7 cellular contexts compared by ENCODE assay signal in the genomic region with DNA sequence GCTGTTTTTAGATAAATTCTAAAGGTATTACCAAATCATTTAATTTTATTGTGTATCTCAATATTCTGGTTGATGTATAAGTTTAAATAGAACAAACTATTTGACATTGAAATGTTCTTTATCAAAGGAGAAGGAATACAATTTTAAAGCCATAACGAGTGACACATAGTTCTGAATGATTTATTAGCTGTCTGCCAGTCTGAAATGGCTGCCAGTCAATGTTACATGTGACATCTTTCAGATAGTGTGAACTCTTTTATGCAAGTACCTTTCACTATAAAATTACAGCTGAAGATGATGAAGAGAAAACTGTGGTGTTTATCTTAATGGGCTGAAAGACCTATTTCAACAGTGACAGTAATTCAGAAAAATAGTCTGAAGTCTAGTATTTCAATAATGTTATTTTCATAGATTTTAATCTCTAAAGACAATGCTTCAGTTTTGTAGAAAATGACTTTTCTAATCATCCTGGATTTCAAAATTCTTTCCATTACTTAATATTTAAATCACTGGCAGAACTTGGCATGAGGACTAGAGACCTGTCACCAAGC.
DNase-seq lines count a peak whose midpoint lies in the region; ATAC-seq, FAIRE-seq and TF ChIP-seq lines count a peak whose summit lies in the region.
"Not testable (repeated sequence)": the region's sequence is repeated elsewhere in the genome, so short reads cannot be mapped to it uniquely, and the experiment has no call there.

No MANE protein-coding gene starts in this region.

- H3K9me2 ChIP-seq in Karpas-422 (replicated peaks; ENCODE audit: insufficient read depth, low read length), result not testable (repeated sequence)

- not testable (repeated sequence) for H4K20me1 ChIP-seq in Karpas-422 (ENCODE audit: insufficient read depth, low read depth, low read length); K562 (replicated peaks; ENCODE audit: control insufficient read depth, insufficient read depth, low read length); endothelial cell of umbilical vein (replicated peaks; ENCODE audit: control insufficient read depth, extremely low read depth, insufficient read depth, low read length)

- CTCF ChIA-PET in HEK293 (lab: Yijun Ruan, JAX); K562 (lab: Yijun Ruan, JAX; ENCODE audit: low intra/inter-chr PET ratio); endothelial cell of umbilical vein (lab: Charles Lee): not testable (repeated sequence)

- TF ChIP-seq EP300 in K562 (IDR thresholded peaks at IDR 0.05; ENCODE audit: low read length), result not testable (repeated sequence)

- not testable (repeated sequence) for H3K4me3 ChIP-seq in HEK293 (ENCODE audit: low read depth, low read length); Karpas-422 (ENCODE audit: low read length); K562; endothelial cell of umbilical vein (replicated peaks in 1 of 3; ENCODE audit: insufficient read depth in 1 of 3, low read depth in 1 of 3, low read length in 3 of 3); left ventricle myocardium inferior

- H3K79me2 ChIP-seq in Karpas-422 (ENCODE audit: low read length), result peaks cover 31% of the 10 kb centered on the region
- not testable (repeated sequence) for H3K79me2 ChIP-seq in K562 (ENCODE audit: control insufficient read depth, insufficient read depth, low read length); endothelial cell of umbilical vein (ENCODE audit: control insufficient read depth, insufficient read depth, low read length)

- H3K4me1 ChIP-seq in HEK293 (ENCODE audit: control insufficient read depth, insufficient read depth, low read length); K562 (replicated peaks in 1 of 2; ENCODE audit: control insufficient read depth in 2 of 2, insufficient read depth in 2 of 2, low read length in 2 of 2); endothelial cell of umbilical vein (ENCODE audit: control insufficient read depth, extremely low read depth, insufficient read depth, low read length); left ventricle myocardium inferior: not testable (repeated sequence)
- peaks cover 12% of the 10 kb centered on the region for H3K4me1 ChIP-seq in Karpas-422 (ENCODE audit: low read length)

- TF ChIP-seq RAD21 in K562 (CRISPR knock-in tag; conservative IDR thresholded peaks at IDR 0.05 in 1 of 2, IDR thresholded peaks at IDR 0.05 in 1 of 2), result not testable (repeated sequence)

- not testable (repeated sequence) for H3K36me3 ChIP-seq in HEK293 (ENCODE audit: control insufficient read depth in 2 of 2, insufficient read depth in 1 of 2, low read length in 2 of 2); Karpas-422 (ENCODE audit: insufficient read depth, low read length); K562 (ENCODE audit: control insufficient read depth, insufficient read depth, low read length); endothelial cell of umbilical vein (ENCODE audit: control insufficient read depth in 2 of 2, extremely low read depth in 1 of 2, insufficient read depth in 2 of 2, low read length in 2 of 2); left ventricle myocardium inferior

- H3K4me2 ChIP-seq in Karpas-422 (ENCODE audit: low read depth, low read length, poor library complexity, severe bottlenecking), result peak overlapping the region; percentile 15
- not testable (repeated sequence) for H3K4me2 ChIP-seq in K562 (ENCODE audit: insufficient read depth, low read length); endothelial cell of umbilical vein (ENCODE audit: insufficient read depth, low read length)

- not testable (repeated sequence) for TF ChIP-seq POLR2A in K562 (conservative IDR thresholded peaks at IDR 0.05); endothelial cell of umbilical vein (IDR thresholded peaks at IDR 0.05; ENCODE audit: low read depth, low read length)

- H3K9me1 ChIP-seq in K562 (ENCODE audit: control insufficient read depth, insufficient read depth, low read length); endothelial cell of umbilical vein (replicated peaks; ENCODE audit: control insufficient read depth, extremely low read depth, insufficient read depth, low read length): not testable (repeated sequence)

- not testable (repeated sequence) for FAIRE-seq in K562 (lab: Jason Lieb, UNC); endothelial cell of umbilical vein (lab: Jason Lieb, UNC)

- dilution Hi-C loops in endothelial cell of umbilical vein (cut with MboI; ENCODE audit: extremely low pct_ligation_motif_present, low sequenced_read_pairs), result not testable (repeated sequence)

- not testable (repeated sequence) for H3K9me3 ChIP-seq in HEK293 (ENCODE audit: control insufficient read depth, insufficient read depth, low read depth, low read length); Karpas-422 (ENCODE audit: low read length); K562 (replicated peaks; ENCODE audit: control insufficient read depth, insufficient read depth, low read depth, low read length); endothelial cell of umbilical vein (replicated peaks; ENCODE audit: control insufficient read depth, insufficient read depth, low read length); left ventricle myocardium inferior (replicated peaks)

- not testable (repeated sequence) for TF ChIP-seq CTCF in HEK293 (tag by site-specific recombination; IDR thresholded peaks at IDR 0.05); K562 (IDR thresholded peaks at IDR 0.05 in 2 of 3, conservative IDR thresholded peaks at IDR 0.05 in 1 of 3; ENCODE audit: insufficient read depth in 2 of 3, low read depth in 1 of 3, low read length in 3 of 3); endothelial cell of umbilical vein (IDR thresholded peaks at IDR 0.05; ENCODE audit: extremely low read depth in 1 of 2, insufficient read depth in 1 of 2, low read depth in 1 of 2, low read length in 2 of 2); left ventricle myocardium inferior (IDR thresholded peaks at IDR 0.05; ENCODE audit: borderline replicate concordance)

- not testable (repeated sequence) for H3K27me3 ChIP-seq in Karpas-422 (ENCODE audit: low read length); K562 (ENCODE audit: control insufficient read depth in 2 of 2, insufficient read depth in 2 of 2, low read length in 2 of 2); endothelial cell of umbilical vein (ENCODE audit: control insufficient read depth in 2 of 2, insufficient read depth in 2 of 2, low read length in 2 of 2); left ventricle myocardium inferior (ENCODE audit: low read depth)

- not testable (repeated sequence) for H3K27ac ChIP-seq in HEK293 (ENCODE audit: extremely low read depth, low read depth, low read length); Karpas-422 (ENCODE audit: low read length); K562 (ENCODE audit: extremely low read depth, low read depth, low read length); endothelial cell of umbilical vein (ENCODE audit: insufficient read depth, low read depth, low read length)
- H3K27ac ChIP-seq in left ventricle myocardium inferior (replicated peaks), result peak overlapping the region; percentile 4

- not testable (repeated sequence) for ATAC-seq in SK-N-SH treated with all-trans-retinoic acid at 6 μM for 48 hours, K562

- POLR2A ChIA-PET in HEK293 (lab: Yijun Ruan, JAX); K562 (lab: Yijun Ruan, JAX); endothelial cell of umbilical vein (lab: Charles Lee): not testable (repeated sequence)

- intact Hi-C loops in K562 (cut with micrococcal nuclease); endothelial cell of umbilical vein (cut with micrococcal nuclease); left ventricle myocardium inferior (cut with micrococcal nuclease): not testable (repeated sequence)

- not testable (repeated sequence) for DNase-seq in Karpas-422; K562 (ENCODE audit: extremely low read depth in 1 of 4, low spot score in 3 of 4); left ventricle myocardium inferior
- DNase-seq in endothelial cell of umbilical vein (ENCODE audit: low read depth, low spot score), result peak; percentile 4
- DNase-seq in superior temporal gyrus (ENCODE audit: extremely low spot score), result peak; percentile 8

- WGBS in K562 (ENCODE audit: insufficient coverage, low coverage, missing lambda C conversion rate), result 0% methylated on average over 1 of the region's 1 CpG

- not testable (repeated sequence) for H3K9ac ChIP-seq in Karpas-422 (ENCODE audit: low read length); K562 (ENCODE audit: insufficient read depth in 1 of 2, low read depth in 2 of 2, low read length in 2 of 2); endothelial cell of umbilical vein (replicated peaks; ENCODE audit: extremely low read depth, insufficient read depth, low read length)

- H2AFZ ChIP-seq in Karpas-422 (ENCODE audit: low read length); K562 (ENCODE audit: low read depth, low read length); endothelial cell of umbilical vein (ENCODE audit: low read depth, low read length): not testable (repeated sequence)

- BruUV-seq in K562 (replicated peaks; lab: Mats Ljungman, UMichigan); endothelial cell of umbilical vein (replicated peaks; lab: Mats Ljungman, UMichigan): not testable (repeated sequence)

- in situ Hi-C loops in K562 (cut with MboI), result not testable (repeated sequence)

TF ChIP-seq in SK-N-SH treated with all-trans-retinoic acid at 6 μM for 48 hours, 23 proteins besides CTCF, POLR2A, EP300 and RAD21:
- peak; percentile 68 for TF ChIP-seq ISL1 (CRISPR knock-in tag; IDR thresholded peaks at IDR 0.05)
TF ChIP-seq in SK-N-SH treated with all-trans-retinoic acid at 6 μM for 48 hours: peak in this region for 1; not testable (repeated sequence) for 22.
